Comparison of ENCODE assay signal across 7 cellular contexts in the genomic region with DNA sequence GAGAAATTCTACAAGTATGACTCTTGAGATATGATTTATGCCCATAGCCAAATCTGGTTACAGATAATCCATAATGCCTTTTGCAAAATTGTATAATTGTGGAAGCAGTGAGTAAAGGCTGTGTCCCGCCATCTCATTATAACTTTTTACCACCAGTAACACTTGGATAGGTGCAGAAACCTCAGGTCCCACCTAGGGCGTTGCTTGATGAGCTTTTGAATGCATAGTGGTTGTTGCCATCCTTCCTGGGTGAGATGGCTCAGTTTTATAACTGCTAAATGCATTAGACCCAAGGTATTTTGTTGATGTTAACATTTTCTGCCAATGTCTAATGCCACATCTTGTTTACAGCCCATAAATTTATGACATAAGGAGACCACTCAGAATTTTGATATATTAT. TPM values are rescaled to one million over a fixed set of nuclear protein-coding genes. Genes with fewer than 3 reads are reported as not detected.
"Had no signal": no experiment of that assay in that cellular context is flagged by ENCODE, and none has a peak within 500 bp of the region (broad histone marks: within the 10 kb centered on the region; RNA-seq: fewer than 3 reads in every experiment).

No MANE protein-coding gene starts in this region.

- H3K4me3 Mint-ChIP-seq: HFFc6, IgD-negative memory B cell had no signal

- ATAC-seq: HCT116, HepG2 had no signal

- DNase-seq: GM23248, GOT3, H7, HFFc6 had no signal

- H3K4me1 Mint-ChIP-seq: IgD-negative memory B cell had no signal

- H3K27ac Mint-ChIP-seq: HFFc6, IgD-negative memory B cell had no signal

- H3K9me3 Mint-ChIP-seq: HFFc6, IgD-negative memory B cell had no signal

- H3K36me3 Mint-ChIP-seq: IgD-negative memory B cell had no signal

RNA-seq across cellular contexts. Expression of a gene that starts 42.9 kb away (rescaled TPM):
- total RNA-seq: HepG2 had no signal
- polyA plus RNA-seq: IgD-negative memory B cell had no signal
